In the genomic region with DNA sequence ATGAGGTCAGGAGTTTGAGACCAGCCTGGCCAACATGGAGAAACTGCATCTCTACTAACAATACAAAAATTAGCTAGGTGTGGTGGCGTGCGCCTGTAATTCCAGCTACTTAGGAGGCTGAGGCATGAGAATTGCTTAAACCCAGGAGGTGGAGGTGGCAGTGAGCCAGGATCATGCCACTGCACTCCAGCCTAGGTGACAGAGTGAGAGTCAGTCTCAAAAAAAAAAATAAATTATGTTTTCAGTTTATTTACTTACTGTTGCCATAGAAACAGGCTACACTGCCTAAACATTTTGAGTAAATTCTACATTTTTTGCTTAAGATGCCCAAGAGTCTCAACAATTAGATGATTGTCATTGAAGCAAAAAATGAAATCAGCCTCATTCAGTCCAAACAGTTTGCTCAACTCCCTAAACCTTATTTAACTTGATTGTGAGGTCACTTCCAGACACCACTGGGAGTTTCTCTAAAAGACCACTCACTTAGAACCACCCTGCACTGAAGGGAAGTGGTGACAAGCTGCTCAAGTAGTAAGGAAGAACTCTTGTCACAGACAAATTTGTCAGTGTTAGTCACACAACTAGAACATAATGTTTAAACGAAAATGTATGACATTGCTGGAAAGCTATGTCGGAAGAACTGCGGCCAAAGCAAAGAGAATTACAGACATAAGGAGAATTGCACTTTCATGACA, we compare ENCODE assay signal across 10 cellular contexts. TPM values are rescaled to one million over a fixed set of nuclear protein-coding genes. Genes with fewer than 3 reads are reported as not detected.
DNase-seq lines count a peak whose midpoint lies in the region; ATAC-seq and TF ChIP-seq lines count a peak whose summit lies in the region.
"Had no signal": no experiment of that assay in that cellular context is flagged by ENCODE, and none has a peak within 500 bp of the region (broad histone marks: within the 10 kb centered on the region; RNA-seq: fewer than 3 reads in every experiment).

No MANE protein-coding gene starts in this region.

- H3K36me3 ChIP-seq in BLaER1, result no peaks in the 10 kb centered on the region
- H3K36me3 ChIP-seq in esophagus muscularis mucosa, result no peaks in the 10 kb centered on the region
- H3K36me3 ChIP-seq: SJCRH30 had no signal

- H3K27ac ChIP-seq in BLaER1, result no peak overlapping the region
- H3K27ac ChIP-seq in esophagus muscularis mucosa (replicated peaks in 1 of 4), result peak overlapping the region; percentile 65 to 77 (median 71)
- H3K27ac ChIP-seq: SJCRH30 had no signal

- WGBS in esophagus muscularis mucosa, result 54% methylated on average over 5 of the region's 5 CpGs

- peak overlapping the region in 2 of 6 donors; percentile 57 to 79 for H3K27ac Mint-ChIP-seq in naive B cell
- H3K27ac Mint-ChIP-seq: activated T-helper 1 cell treated with anti-CD3 and anti-CD28 coated beads, Interleukin-12 subunit alpha, Interleukin-12 subunit beta, Interleukin-2, Interleukin-4 antibody, amounts not matched to agents 30 ng/mL and 10 ng/mL and 1 ng/mL, durations not matched to agents 14 hours and 24 hours and 36 hours had no signal

- H3K27me3 ChIP-seq in BLaER1 (no peaks in the 10 kb centered on the region), esophagus muscularis mucosa (no peaks in the 10 kb centered on the region)
- H3K27me3 ChIP-seq: SJCRH30 had no signal

- TF ChIP-seq EP300 in esophagus muscularis mucosa (IDR thresholded peaks at IDR 0.05), result peak; percentile 34

- H3K36me3 Mint-ChIP-seq in naive B cell, result peaks cover 0 to 5% of the 10 kb centered on the region in 2 donors

- no peaks in the 10 kb centered on the region for H3K27me3 Mint-ChIP-seq in naive B cell

- ATAC-seq in naive B cell (ENCODE audit: low read depth in 2 of 2), result peak; percentile 86 to 91
- no peak for ATAC-seq in HG03025 (IDR thresholded peaks at IDR 0.05; ENCODE audit: low FRiP score, unreplicated experiment)
- no peak for ATAC-seq in GM19397 (IDR thresholded peaks at IDR 0.05; ENCODE audit: unreplicated experiment)

- H3K4me1 ChIP-seq in BLaER1 (peaks cover 8% of the 10 kb centered on the region), esophagus muscularis mucosa (peaks cover 0 to 23% (median 16%) of the 10 kb centered on the region in 4 donors)
- H3K4me1 ChIP-seq: SJCRH30 had no signal

- peak; percentile 75 for DNase-seq in M059J (ENCODE audit: low read depth)
- no peak for DNase-seq in esophagus muscularis mucosa (ENCODE audit: extremely low spot score)
- DNase-seq in naive B cell, result no peak
- DNase-seq in NCI-H2081 treated with DMSO at 0.1 percent for 48 hours (lab: John Stamatoyannopoulos, UW), result no peak
- no peak for DNase-seq in stimulated activated naive CD4-positive, alpha-beta T cell treated with Interleukin-2 at 50 U/mL for 16 hours (lab: John Stamatoyannopoulos, UW)
- DNase-seq: SJCRH30 had no signal

- no peak for TF ChIP-seq POLR2A in esophagus muscularis mucosa (IDR thresholded peaks at IDR 0.05; ENCODE audit: low read depth)

- H3K9ac ChIP-seq in BLaER1, result no peak overlapping the region

- intact Hi-C loops in esophagus muscularis mucosa (cut with DNase I), result loop anchor here (10.0 kb wide), 1 partner anchor 494 kb away; no protein-coding TSS in a partner anchor

- no peaks in the 10 kb centered on the region for H4K20me1 ChIP-seq in BLaER1

- peaks cover 9% of the 10 kb centered on the region for H3K9me3 ChIP-seq in BLaER1
- H3K9me3 ChIP-seq in esophagus muscularis mucosa, result no peaks in the 10 kb centered on the region
- H3K9me3 ChIP-seq: SJCRH30 had no signal

- H3K4me1 Mint-ChIP-seq in naive B cell, result peaks cover 0 to 12% (median 3%) of the 10 kb centered on the region in 3 donors

- no peak for TF ChIP-seq CTCF in esophagus muscularis mucosa (IDR thresholded peaks at IDR 0.05)

- H3K9me3 Mint-ChIP-seq in naive B cell, result peaks cover 0 to 7% (median 4%) of the 10 kb centered on the region in 7 donors
- H3K9me3 Mint-ChIP-seq: activated T-helper 1 cell treated with anti-CD3 and anti-CD28 coated beads, Interleukin-12 subunit alpha, Interleukin-12 subunit beta, Interleukin-2, Interleukin-4 antibody, amounts not matched to agents 30 ng/mL and 10 ng/mL and 1 ng/mL, durations not matched to agents 14 hours and 24 hours and 36 hours had no signal

- no peak overlapping the region for H3K4me3 Mint-ChIP-seq in naive B cell
- H3K4me3 Mint-ChIP-seq: activated T-helper 1 cell treated with anti-CD3 and anti-CD28 coated beads, Interleukin-12 subunit alpha, Interleukin-12 subunit beta, Interleukin-2, Interleukin-4 antibody, amounts not matched to agents 30 ng/mL and 10 ng/mL and 1 ng/mL, durations not matched to agents 14 hours and 24 hours and 36 hours had no signal

- H3K4me3 ChIP-seq in BLaER1 (no peak overlapping the region), esophagus muscularis mucosa (no peak overlapping the region)
- H3K4me3 ChIP-seq: SJCRH30 had no signal

- peak overlapping the region; percentile 10; the same call in 1 of the 2 replicates for H3K4me2 ChIP-seq in BLaER1

RNA-seq across cellular contexts. Expression of gene GNPNAT1, which starts 9.8 kb away (rescaled TPM):
- 16.5 and 40.7 TPM in 2 replicates for total RNA-seq in M059J (2014; rRNA removed; shearing (Covaris generic))
- 10 to 100 TPM; 12.9 to 32.5 (median 14.8) TPM for total RNA-seq in esophagus muscularis mucosa
- 10 to 100 TPM in 1 of 6 donors, 1 to 10 TPM in 5; 3.3 to 16.0 (median 8.4) TPM for polyA plus RNA-seq in naive B cell (ENCODE audit: low read depth in 6 of 6)

Comparison
In these comparisons a context has a peak if more than half of its experiments do, and no peak if none do; other contexts are left out.
1. ATAC-seq: peak in naive B cell (2 of 2); none in HG03025 (single experiment) and GM19397 (single experiment).